ENCODE assay signal across 10 cellular contexts in genomic region chrX:154487518-154488290, GRCh38. TPM values are rescaled to one million over a fixed set of nuclear protein-coding genes. Genes with fewer than 3 reads are reported as not detected.
A peak's percentile ranks its signal among the peaks of the same experiment; 100 is the strongest.
DNase-seq lines count a peak whose midpoint lies in the region; ATAC-seq, FAIRE-seq and TF ChIP-seq lines count a peak whose summit lies in the region.
"Had no signal": no experiment of that assay in that cellular context is flagged by ENCODE, and none has a peak within 500 bp of the region (broad histone marks: within the 10 kb centered on the region; RNA-seq: fewer than 3 reads in every experiment).

No MANE protein-coding gene starts in this region.

- no peak for TF ChIP-seq CTCF in A549 (IDR thresholded peaks at IDR 0.05)
- no peak for TF ChIP-seq CTCF in Calu3 (IDR thresholded peaks at IDR 0.05; ENCODE audit: unreplicated experiment)
- TF ChIP-seq CTCF in natural killer cell (IDR thresholded peaks at IDR 0.05) = no peak
- TF ChIP-seq CTCF in GM13976 (IDR thresholded peaks at IDR 0.05; ENCODE audit: borderline replicate concordance, control extremely low read depth, extremely low read depth, insufficient read depth, missing control alignments) = no peak

- H3K9me3 ChIP-seq in A549 = no peaks in the 10 kb centered on the region

- no peaks in the 10 kb centered on the region for H3K9me3 Mint-ChIP-seq in Calu3 (ENCODE audit: low read depth, unreplicated experiment)
- no peaks in the 10 kb centered on the region for H3K9me3 Mint-ChIP-seq in activated naive CD8-positive, alpha-beta T cell treated with anti-CD3 and anti-CD28 coated beads for 36 hours
- H3K9me3 Mint-ChIP-seq in natural killer cell = no peaks in the 10 kb centered on the region

- FAIRE-seq in A549 (lab: Jason Lieb, UNC) = no peak
- FAIRE-seq: K562 had no signal

- POLR2A ChIA-PET in A549 (lab: Yijun Ruan, JAX) = no interaction called here

- no peak for TF ChIP-seq EP300 in A549 (IDR thresholded peaks at IDR 0.05)

- H3K27ac ChIP-seq in A549 = peak overlapping the region in 1 of 2 experiments; percentile 98; a peak in 4 of 6 replicates

- peaks cover 11% of the 10 kb centered on the region for H3K4me1 Mint-ChIP-seq in Calu3 (ENCODE audit: low read depth, unreplicated experiment)
- H3K4me1 Mint-ChIP-seq in activated naive CD8-positive, alpha-beta T cell treated with anti-CD3 and anti-CD28 coated beads for 36 hours = peaks cover 23% of the 10 kb centered on the region
- peaks cover 15 to 20% of the 10 kb centered on the region in 2 donors for H3K4me1 Mint-ChIP-seq in natural killer cell

- peaks cover 30% of the 10 kb centered on the region for H3K4me1 ChIP-seq in A549

- H3K4me3 ChIP-seq in A549 = no peak overlapping the region

- H3K27ac Mint-ChIP-seq in Calu3 (ENCODE audit: unreplicated experiment) = no peak overlapping the region
- H3K27ac Mint-ChIP-seq in activated naive CD8-positive, alpha-beta T cell treated with anti-CD3 and anti-CD28 coated beads for 36 hours = no peak overlapping the region
- H3K27ac Mint-ChIP-seq in natural killer cell = peak overlapping the region; percentile 54 to 73

- 96% methylated on average over 16 of the region's 28 CpGs for WGBS in A549 (ENCODE audit: missing lambda C conversion rate)

- peaks cover 69% of the 10 kb centered on the region for H3K36me3 Mint-ChIP-seq in Calu3 (ENCODE audit: insufficient read depth, unreplicated experiment)
- peaks cover 2% of the 10 kb centered on the region for H3K36me3 Mint-ChIP-seq in activated naive CD8-positive, alpha-beta T cell treated with anti-CD3 and anti-CD28 coated beads for 36 hours
- H3K36me3 Mint-ChIP-seq in natural killer cell = no peaks in the 10 kb centered on the region

- intact Hi-C loops in Calu3 (cut with micrococcal nuclease; ENCODE audit: unreplicated experiment) (no loop called here), natural killer cell (cut with micrococcal nuclease) (no loop called here)

- H3K4me3 Mint-ChIP-seq in Calu3 (ENCODE audit: low read depth, unreplicated experiment) = peak overlapping the region; percentile 80
- H3K4me3 Mint-ChIP-seq in activated naive CD8-positive, alpha-beta T cell treated with anti-CD3 and anti-CD28 coated beads for 36 hours = peak overlapping the region; percentile 37
- peak overlapping the region; percentile 88 for H3K4me3 Mint-ChIP-seq in natural killer cell

- DNase-seq in A549 (ENCODE audit: low read depth in 1 of 2, low spot score in 1 of 2) (no peak), Calu3 (no peak), natural killer cell (no peak), GM13976 (ENCODE audit: low spot score) (no peak), RKO (ENCODE audit: low spot score) (no peak)
- no peak for DNase-seq in activated naive CD8-positive, alpha-beta T cell treated with anti-CD3 and anti-CD28 coated beads for 36 hours
- no peak for DNase-seq in activated CD4-positive, alpha-beta T cell treated with anti-CD3 and anti-CD28 coated beads, Interleukin-2, amount 50 U/mL, for 48 hours
- DNase-seq: NCI-H2081 treated with DMSO at 0.1 percent for 48 hours had no signal

- H3K27me3 Mint-ChIP-seq in Calu3 (ENCODE audit: unreplicated experiment) = no peaks in the 10 kb centered on the region
- H3K27me3 Mint-ChIP-seq in activated naive CD8-positive, alpha-beta T cell treated with anti-CD3 and anti-CD28 coated beads for 36 hours = no peaks in the 10 kb centered on the region
- no peaks in the 10 kb centered on the region for H3K27me3 Mint-ChIP-seq in natural killer cell (ENCODE audit: low read depth in 2 of 2)

- in situ Hi-C loops in GM13976 (cut with MboI; ENCODE audit: low sequenced_read_pairs, unreplicated experiment) = no loop called here

- no peak for TF ChIP-seq POLR2A in A549 (IDR thresholded peaks at IDR 0.05; ENCODE audit: low read length)

- peak overlapping the region; percentile 98 for H3K4me2 ChIP-seq in A549

- no peak for TF ChIP-seq RAD21 in A549 (conservative IDR thresholded peaks at IDR 0.05 in 1 of 2, IDR thresholded peaks at IDR 0.05 in 1 of 2)

- BruUV-seq in Calu3 (replicated peaks; lab: Mats Ljungman, UMichigan) = no TSS peak

- ATAC-seq in A549 = no peak
- ATAC-seq in natural killer cell = no peak
- ATAC-seq in GM21367 (IDR thresholded peaks at IDR 0.05; ENCODE audit: unreplicated experiment) = no peak

- CTCF ChIA-PET in A549 (lab: Yijun Ruan, JAX) = interaction anchor here (0.7 to 1.4 kb wide), 4 partner anchors 11 to 114 kb away, joined by 3 to 5 read pairs (median 4); partner anchors contain the start of gene RPL10
- CTCF ChIA-PET in Calu3 (lab: Charles Lee) = interaction anchor here (1.5 kb wide), 1 partner anchor 10 kb away, joined by 3 read pairs; no protein-coding TSS in a partner anchor

TF ChIP-seq in A549, 52 proteins besides CTCF, POLR2A, EP300 and RAD21:
- TF ChIP-seq, protein P1, sequence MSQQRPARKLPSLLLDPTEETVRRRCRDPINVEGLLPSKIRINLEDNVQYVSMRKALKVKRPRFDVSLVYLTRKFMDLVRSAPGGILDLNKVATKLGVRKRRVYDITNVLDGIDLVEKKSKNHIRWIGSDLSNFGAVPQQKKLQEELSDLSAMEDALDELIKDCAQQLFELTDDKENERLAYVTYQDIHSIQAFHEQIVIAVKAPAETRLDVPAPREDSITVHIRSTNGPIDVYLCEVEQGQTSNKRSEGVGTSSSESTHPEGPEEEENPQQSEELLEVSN (IDR thresholded peaks at IDR 0.05; ENCODE audit: borderline replicate concordance, low read depth) = no peak
- TF ChIP-seq KDM1A (IDR thresholded peaks at IDR 0.05; ENCODE audit: low read depth) (no peak), MAX (IDR thresholded peaks at IDR 0.05) (no peak)
- TF ChIP-seq, protein P2, sequence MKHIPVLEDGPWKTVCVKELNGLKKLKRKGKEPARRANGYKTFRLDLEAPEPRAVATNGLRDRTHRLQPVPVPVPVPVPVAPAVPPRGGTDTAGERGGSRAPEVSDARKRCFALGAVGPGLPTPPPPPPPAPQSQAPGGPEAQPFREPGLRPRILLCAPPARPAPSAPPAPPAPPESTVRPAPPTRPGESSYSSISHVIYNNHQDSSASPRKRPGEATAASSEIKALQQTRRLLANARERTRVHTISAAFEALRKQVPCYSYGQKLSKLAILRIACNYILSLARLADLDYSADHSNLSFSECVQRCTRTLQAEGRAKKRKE (CRISPR knock-in tag; IDR thresholded peaks at IDR 0.05; ENCODE audit: low read depth) = no peak
TF ChIP-seq in A549: peak in this region for 0.

RNA-seq across cellular contexts. Expression of gene UBL4A, which starts 1.3 kb away (rescaled TPM):
- polyA plus RNA-seq in A549 (2011; rRNA removed) (26.4 and 30.8 TPM in 2 replicates), A549 (2017; fragmentation: RNase III; extraction: RNeasy Plus Mini Kit Qiagen cat#74134 plus additional on column Dnase treatment) (34.6 to 37.7 TPM (median 36.9 TPM) in 3 replicates)
- 41.9 and 51.0 TPM in 2 replicates for polyA plus RNA-seq in A549 (2012; cell fraction: cytosol; rRNA removed)
- polyA plus RNA-seq in A549 (2012; cell fraction: nucleus; rRNA removed) = 26.9 and 33.9 TPM in 2 replicates
- polyA minus RNA-seq in A549 (2011; rRNA and poly(A)+ RNA removed) = 34.8 and 35.5 TPM in 2 replicates
- total RNA-seq in Calu3 (2022) (37.6 and 41.3 TPM in 2 replicates), natural killer cell (10 to 100 TPM; 11.7 to 22.4 (median 17.6) TPM)
- 10 to 100 TPM; 53.2 to 54.7 TPM for total RNA-seq in activated naive CD8-positive, alpha-beta T cell treated with anti-CD3 and anti-CD28 coated beads for 36 hours

RNA-seq across cellular contexts. Expression of gene SLC10A3, which starts 2.7 kb away (rescaled TPM):
- 9.0 and 10.1 TPM in 2 replicates for polyA plus RNA-seq in A549 (2011; rRNA removed)
- 18.6 and 27.7 TPM in 2 replicates for polyA plus RNA-seq in A549 (2012; cell fraction: cytosol; rRNA removed)
- 15.8 and 20.0 TPM in 2 replicates for polyA plus RNA-seq in A549 (2012; cell fraction: nucleus; rRNA removed)
- polyA plus RNA-seq in A549 (2017; fragmentation: RNase III; extraction: RNeasy Plus Mini Kit Qiagen cat#74134 plus additional on column Dnase treatment) = 19.3 to 24.1 TPM (median 21.7 TPM) in 3 replicates
- 11.0 and 18.0 TPM in 2 replicates for polyA minus RNA-seq in A549 (2011; rRNA and poly(A)+ RNA removed)
- 21.5 and 27.1 TPM in 2 replicates for total RNA-seq in Calu3 (2022)
- total RNA-seq in activated naive CD8-positive, alpha-beta T cell treated with anti-CD3 and anti-CD28 coated beads for 36 hours = 10 to 100 TPM; 18.0 to 19.0 TPM
- 10 to 100 TPM; 26.5 to 42.1 (median 31.8) TPM for total RNA-seq in natural killer cell

RNA-seq across cellular contexts. Expression of gene LAGE3, which starts 8.6 kb away (rescaled TPM):
- polyA plus RNA-seq in A549 (2011; rRNA removed) = 20.6 and 26.8 TPM in 2 replicates
- polyA plus RNA-seq in A549 (2012; cell fraction: cytosol; rRNA removed) = 69.4 and 88.6 TPM in 2 replicates
- polyA plus RNA-seq in A549 (2012; cell fraction: nucleus; rRNA removed) = 68.8 and 83.8 TPM in 2 replicates
- polyA plus RNA-seq in A549 (2017; fragmentation: RNase III; extraction: RNeasy Plus Mini Kit Qiagen cat#74134 plus additional on column Dnase treatment) = 42.9 to 49.7 TPM (median 47.5 TPM) in 3 replicates
- 13.9 and 14.9 TPM in 2 replicates for polyA minus RNA-seq in A549 (2011; rRNA and poly(A)+ RNA removed)
- 25.5 and 25.6 TPM in 2 replicates for total RNA-seq in Calu3 (2022)
- 10 to 100 TPM; 65.1 to 72.4 TPM for total RNA-seq in activated naive CD8-positive, alpha-beta T cell treated with anti-CD3 and anti-CD28 coated beads for 36 hours
- total RNA-seq in natural killer cell = 10 to 100 TPM; 10.8 to 12.5 (median 10.9) TPM

RNA-seq across cellular contexts. Expression of gene FAM3A, which starts 28.3 kb away (rescaled TPM):
- polyA plus RNA-seq in A549 (2011; rRNA removed) (18.6 and 21.7 TPM in 2 replicates), A549 (2017; fragmentation: RNase III; extraction: RNeasy Plus Mini Kit Qiagen cat#74134 plus additional on column Dnase treatment) (33.2 to 40.6 TPM (median 36.7 TPM) in 3 replicates)
- polyA plus RNA-seq in A549 (2012; cell fraction: cytosol; rRNA removed) = 47.8 and 55.1 TPM in 2 replicates
- polyA plus RNA-seq in A549 (2012; cell fraction: nucleus; rRNA removed) = 93.9 and 105 TPM in 2 replicates
- 16.1 and 21.8 TPM in 2 replicates for polyA minus RNA-seq in A549 (2011; rRNA and poly(A)+ RNA removed)
- total RNA-seq in Calu3 (2022) (36.8 and 39.5 TPM in 2 replicates), natural killer cell (10 to 100 TPM; 31.1 to 38.0 (median 37.3) TPM)
- 10 to 100 TPM; 26.8 to 27.3 TPM for total RNA-seq in activated naive CD8-positive, alpha-beta T cell treated with anti-CD3 and anti-CD28 coated beads for 36 hours

RNA-seq across cellular contexts. Expression of gene PLXNA3, which starts 29.6 kb away (rescaled TPM):
- polyA plus RNA-seq in A549 (2011; rRNA removed) = 3.4 and 5.9 TPM in 2 replicates
- polyA plus RNA-seq in A549 (2012; cell fraction: cytosol; rRNA removed) = 6.0 and 7.8 TPM in 2 replicates
- 38.8 and 40.2 TPM in 2 replicates for polyA plus RNA-seq in A549 (2012; cell fraction: nucleus; rRNA removed)
- polyA plus RNA-seq in A549 (2017; fragmentation: RNase III; extraction: RNeasy Plus Mini Kit Qiagen cat#74134 plus additional on column Dnase treatment) = 7.9 to 10.1 TPM (median 9.5 TPM) in 3 replicates
- 10.5 and 13.2 TPM in 2 replicates for polyA minus RNA-seq in A549 (2011; rRNA and poly(A)+ RNA removed)
- 74.0 and 82.6 TPM in 2 replicates for total RNA-seq in Calu3 (2022)
- total RNA-seq in activated naive CD8-positive, alpha-beta T cell treated with anti-CD3 and anti-CD28 coated beads for 36 hours = 10 to 100 TPM; 22.3 to 23.1 TPM
- 10 to 100 TPM; 20.8 to 34.3 (median 32.2) TPM for total RNA-seq in natural killer cell

Comparison
In these comparisons a context has a peak if more than half of its experiments do, and no peak if none do; other contexts are left out.
1. H3K27ac Mint-ChIP-seq: peak in natural killer cell (2 of 2); none in Calu3 (single experiment) and activated naive CD8-positive, alpha-beta T cell treated with anti-CD3 and anti-CD28 coated beads for 36 hours (single experiment).
2. H3K4me3 Mint-ChIP-seq: peak in every context shown above with its lines; median percentile 88 in natural killer cell; 80 in Calu3; 37 in activated naive CD8-positive, alpha-beta T cell treated with anti-CD3 and anti-CD28 coated beads for 36 hours.